In the genomic region with DNA sequence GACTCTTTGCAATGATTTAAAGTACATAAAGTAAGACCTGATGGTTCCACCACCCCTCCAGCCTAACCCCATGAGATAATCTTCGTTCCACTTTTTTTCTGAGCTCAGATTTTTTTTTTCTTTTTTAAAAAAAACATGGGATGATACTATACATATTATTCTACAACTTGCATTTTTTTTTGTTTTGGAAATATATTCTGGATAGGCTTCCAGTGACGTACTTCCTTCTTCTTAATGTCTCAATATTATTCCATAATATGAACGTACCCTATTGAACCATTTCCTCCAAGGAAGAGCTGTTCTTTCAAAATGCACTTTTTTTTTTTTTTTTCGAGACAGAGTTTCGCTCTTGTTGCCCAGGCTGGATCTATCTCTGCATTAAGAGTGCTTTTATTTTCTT, we compare ENCODE assay signal across 1 cellular context.
TF ChIP-seq lines count a peak whose summit lies in the region.

No MANE protein-coding gene starts in this region.

TF ChIP-seq in HepG2, 621 proteins besides CTCF, POLR2A, EP300 and RAD21:
- TF ChIP-seq, protein P1, sequence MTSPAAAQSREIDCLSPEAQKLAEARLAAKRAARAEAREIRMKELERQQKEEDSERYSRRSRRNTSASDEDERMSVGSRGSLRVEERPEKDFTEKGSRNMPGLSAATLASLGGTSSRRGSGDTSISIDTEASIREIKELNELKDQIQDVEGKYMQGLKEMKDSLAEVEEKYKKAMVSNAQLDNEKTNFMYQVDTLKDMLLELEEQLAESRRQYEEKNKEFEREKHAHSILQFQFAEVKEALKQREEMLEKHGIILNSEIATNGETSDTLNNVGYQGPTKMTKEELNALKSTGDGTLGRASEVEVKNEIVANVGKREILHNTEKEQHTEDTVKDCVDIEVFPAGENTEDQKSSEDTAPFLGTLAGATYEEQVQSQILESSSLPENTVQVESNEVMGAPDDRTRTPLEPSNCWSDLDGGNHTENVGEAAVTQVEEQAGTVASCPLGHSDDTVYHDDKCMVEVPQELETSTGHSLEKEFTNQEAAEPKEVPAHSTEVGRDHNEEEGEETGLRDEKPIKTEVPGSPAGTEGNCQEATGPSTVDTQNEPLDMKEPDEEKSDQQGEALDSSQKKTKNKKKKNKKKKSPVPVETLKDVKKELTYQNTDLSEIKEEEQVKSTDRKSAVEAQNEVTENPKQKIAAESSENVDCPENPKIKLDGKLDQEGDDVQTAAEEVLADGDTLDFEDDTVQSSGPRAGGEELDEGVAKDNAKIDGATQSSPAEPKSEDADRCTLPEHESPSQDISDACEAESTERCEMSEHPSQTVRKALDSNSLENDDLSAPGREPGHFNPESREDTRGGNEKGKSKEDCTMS (CRISPR knock-in tag; conservative IDR thresholded peaks at IDR 0.05): no peak
- TF ChIP-seq FOXA3 (CRISPR knock-in tag; IDR thresholded peaks at IDR 0.05) (no peak), ZNF569 (CRISPR knock-in tag; IDR thresholded peaks at IDR 0.05; ENCODE audit: borderline replicate concordance) (no peak)
TF ChIP-seq in HepG2: peak in this region for 0.
